11 cellular contexts compared by ENCODE assay signal in the genomic region with DNA sequence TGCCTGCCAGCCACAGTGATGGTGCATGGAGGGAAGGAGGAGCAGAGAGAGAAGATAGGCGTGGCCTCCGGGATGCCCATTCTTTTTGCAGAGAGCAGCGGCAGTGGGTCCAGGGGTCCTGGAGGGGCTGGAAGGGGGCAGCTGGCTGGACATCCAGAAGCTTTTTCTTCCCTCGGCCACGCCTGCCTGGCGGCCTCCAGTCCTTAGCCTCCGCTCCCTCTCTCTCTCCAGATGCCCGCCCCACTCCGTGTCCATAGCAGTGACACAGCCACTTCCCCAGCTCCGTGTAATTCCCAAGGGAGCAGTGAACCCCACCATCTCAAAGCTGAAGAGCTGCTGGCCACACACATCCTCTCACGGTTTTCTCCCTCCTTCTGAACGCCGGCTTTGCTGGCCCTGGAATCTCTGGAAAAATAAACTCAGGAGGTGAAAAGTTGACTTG. TPM values are rescaled to one million over a fixed set of nuclear protein-coding genes. Genes with fewer than 3 reads are reported as not detected.
DNase-seq lines count a peak whose midpoint lies in the region; ATAC-seq lines count a peak whose summit lies in the region.
"Had no signal": no experiment of that assay in that cellular context is flagged by ENCODE, and none has a peak within 500 bp of the region (broad histone marks: within the 10 kb centered on the region; RNA-seq: fewer than 3 reads in every experiment).

No MANE protein-coding gene starts in this region.

- H3K9ac ChIP-seq in muscle layer of colon (ENCODE audit: low read length) = no peak overlapping the region

- H3K27me3 ChIP-seq in SJCRH30 (no peaks in the 10 kb centered on the region), muscle layer of colon (ENCODE audit: control insufficient read depth in 1 of 2, insufficient read depth in 2 of 2, low read length in 2 of 2) (no peaks in the 10 kb centered on the region)

- ATAC-seq in GM18861 (IDR thresholded peaks at IDR 0.05; ENCODE audit: unreplicated experiment) (no peak), HG03159 (IDR thresholded peaks at IDR 0.05; ENCODE audit: unreplicated experiment) (no peak), GM19023 (IDR thresholded peaks at IDR 0.05; ENCODE audit: unreplicated experiment) (no peak)

- H3K27ac ChIP-seq in SJCRH30 (no peak overlapping the region), muscle layer of colon (ENCODE audit: low read depth, low read length) (peak overlapping the region; percentile 35)

- H3K4me3 ChIP-seq in SJCRH30 (no peak overlapping the region), muscle layer of colon (ENCODE audit: low read depth in 1 of 2, low read length in 2 of 2) (peak overlapping the region in 1 of 2 donors; percentile 35)

- H3K9me3 ChIP-seq in SJCRH30 (replicated peaks) (no peaks in the 10 kb centered on the region), muscle layer of colon (ENCODE audit: low read length) (no peaks in the 10 kb centered on the region)

- H3K4me1 ChIP-seq in SJCRH30 (peaks cover 18% of the 10 kb centered on the region), muscle layer of colon (ENCODE audit: insufficient read depth, low read length) (peaks cover 27% of the 10 kb centered on the region)

- DNase-seq in SJCRH30 (peak; percentile 36 to 48), dedifferentiated amniotic fluid mesenchymal stem cell (ENCODE audit: extremely low spot score) (peak; percentile 28), ureter (ENCODE audit: low spot score) (peak; percentile 71)
- DNase-seq: activated T-cell treated with anti-CD3 and anti-CD28 coated beads, Interleukin-2, amount 50 U/mL, for 1 hour; DMS53; glutamatergic neuron; NCI-H2171 had no signal

- H3K36me3 ChIP-seq in SJCRH30 (no peaks in the 10 kb centered on the region), muscle layer of colon (ENCODE audit: insufficient read depth, low read length) (no peaks in the 10 kb centered on the region)

RNA-seq across cellular contexts. Expression of gene CDC42EP4, which starts 26.3 kb away (rescaled TPM):
- total RNA-seq in SJCRH30 (2014; rRNA removed; shearing (Covaris generic)) = 21.7 and 22.2 TPM in 2 replicates
- total RNA-seq in ureter = 70.8 TPM
